ENCODE assay signal across 8 cellular contexts in the genomic region with DNA sequence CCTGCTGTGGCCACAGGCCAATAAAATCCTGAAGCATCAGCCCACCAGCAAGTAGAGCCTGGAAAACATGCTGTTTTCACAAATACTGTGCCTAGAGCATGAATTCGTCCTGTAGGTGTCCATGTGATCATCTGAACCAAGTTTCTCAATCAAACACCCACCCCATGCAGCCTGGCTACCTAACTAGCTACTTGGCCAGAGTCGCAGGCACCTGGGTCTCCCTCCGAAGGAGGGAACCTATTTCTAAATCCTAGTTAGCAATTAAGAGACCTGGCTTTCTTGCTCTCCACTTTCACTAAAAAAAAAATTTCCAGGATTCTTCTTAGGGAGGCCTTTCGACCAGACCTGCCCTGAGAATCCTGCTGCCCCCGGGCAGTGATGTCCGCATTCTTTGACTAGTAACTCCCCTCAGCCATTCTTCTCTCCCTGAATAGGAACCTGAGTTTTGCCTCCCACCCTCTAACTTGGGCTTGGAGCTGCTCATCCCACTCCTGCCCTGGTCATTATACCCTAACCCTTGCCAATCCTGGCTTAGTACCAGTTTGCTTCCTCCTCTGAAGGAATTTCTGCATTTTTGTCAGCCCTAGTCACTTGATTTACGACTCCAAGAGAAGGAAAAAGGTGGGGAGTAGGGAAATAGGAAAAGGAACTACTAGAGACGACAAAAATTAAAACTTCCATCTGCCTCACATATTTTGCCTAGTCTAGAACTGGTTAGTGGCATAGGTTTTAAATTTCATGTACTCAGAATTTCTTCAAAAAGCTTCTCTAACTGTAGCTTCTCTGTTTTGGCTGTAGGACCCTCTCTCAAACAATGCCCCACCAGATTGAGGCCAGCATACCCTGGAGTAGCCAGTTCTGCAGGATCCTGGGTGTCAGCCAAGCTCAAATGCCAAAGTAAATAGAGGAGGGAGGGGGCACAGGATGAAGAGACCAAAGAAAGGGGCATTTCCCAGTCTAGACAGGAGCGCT. TPM values are rescaled to one million over a fixed set of nuclear protein-coding genes. Genes with fewer than 3 reads are reported as not detected.
DNase-seq lines count a peak whose midpoint lies in the region; FAIRE-seq and TF ChIP-seq lines count a peak whose summit lies in the region.

No MANE protein-coding gene starts in this region.

- H2AFZ ChIP-seq in OCI-LY7 (ENCODE audit: low read length), result peak overlapping the region; percentile 70; the same call in 1 of the 2 replicates

- 66 to 78% methylated on average over 9 of the region's 9 CpGs for WGBS in sigmoid colon, 2 donors

- CTCF ChIA-PET in OCI-LY7 (lab: Charles Lee; ENCODE audit: unreplicated experiment), result interaction anchor here (0.8 to 2.5 kb wide), 3 partner anchors 15 to 30 kb away, joined by 3 to 8 read pairs (median 4); no protein-coding TSS in a partner anchor

- intact Hi-C loops in OCI-LY7 (cut with micrococcal nuclease; ENCODE audit: unreplicated experiment) (no loop called here), sigmoid colon (cut with DNase I) (no loop called here)

- peak; percentile 89 for FAIRE-seq in H54 (lab: Jason Lieb, UNC)

- POLR2A ChIA-PET in OCI-LY7 (lab: Charles Lee), result interaction anchor here (0.7 to 4.6 kb wide), 12 partner anchors 9 to 261 kb away, joined by 3 to 82 read pairs (median 7); no protein-coding TSS in a partner anchor

- DNase-seq in H54 (ENCODE audit: insufficient read length, low spot score), result peak; percentile 23
- no peak for DNase-seq in OCI-LY7 (ENCODE audit: low spot score)
- DNase-seq in glomerular visceral epithelial cell (ENCODE audit: extremely low spot score), result peak; percentile 53
- DNase-seq in sigmoid colon, result no peak
- DNase-seq in GM19240 (ENCODE audit: insufficient read length, low spot score), result no peak
- no peak for DNase-seq in MV-4-11 (lab: John Stamatoyannopoulos, UW)
- DNase-seq in UCSD-AML1 (lab: John Stamatoyannopoulos, UW; ENCODE audit: unreplicated experiment), result no peak
- DNase-seq in mesenteric fat pad (ENCODE audit: low spot score), result no peak

- H3K27ac ChIP-seq in OCI-LY7 (ENCODE audit: low read depth, low read length, poor library complexity, severe bottlenecking), result no peak overlapping the region
- H3K27ac ChIP-seq in sigmoid colon, result peak overlapping the region in 3 of 4 donors; percentile 66 to 79 (median 74)

- peaks cover 22% of the 10 kb centered on the region for H3K4me1 ChIP-seq in OCI-LY7 (ENCODE audit: insufficient read depth, low read length, poor library complexity, severe bottlenecking)
- peaks cover 0 to 53% (median 40%) of the 10 kb centered on the region in 4 donors for H3K4me1 ChIP-seq in sigmoid colon

- no peaks in the 10 kb centered on the region for H3K9me2 ChIP-seq in OCI-LY7 (ENCODE audit: insufficient read depth, low read length)

- TF ChIP-seq POLR2A in H54 (IDR thresholded peaks at IDR 0.05; ENCODE audit: low read depth, low read length), result no peak
- TF ChIP-seq POLR2A in sigmoid colon (IDR thresholded peaks at IDR 0.05), result no peak

- TF ChIP-seq CTCF in OCI-LY7 (conservative IDR thresholded peaks at IDR 0.05; ENCODE audit: low read length), result no peak
- no peak for TF ChIP-seq CTCF in sigmoid colon (IDR thresholded peaks at IDR 0.05)

- BruUV-seq in OCI-LY7 (replicated peaks; lab: Mats Ljungman, UMichigan), result no TSS peak

- TF ChIP-seq EP300 in sigmoid colon (IDR thresholded peaks at IDR 0.05), result no peak

- H3K79me2 ChIP-seq in OCI-LY7 (ENCODE audit: insufficient read depth, low read depth, low read length), result peaks cover 29% of the 10 kb centered on the region

- H3K9me3 ChIP-seq in OCI-LY7 (ENCODE audit: low read length) (no peaks in the 10 kb centered on the region), sigmoid colon (no peaks in the 10 kb centered on the region)

- H4K20me1 ChIP-seq in OCI-LY7 (ENCODE audit: insufficient read depth, low read length), result no peaks in the 10 kb centered on the region

- peak overlapping the region; percentile 58 for H3K4me2 ChIP-seq in OCI-LY7 (ENCODE audit: low read length)

- H3K36me3 ChIP-seq in OCI-LY7 (ENCODE audit: insufficient read depth, low read length), result no peaks in the 10 kb centered on the region
- H3K36me3 ChIP-seq in sigmoid colon, result no peaks in the 10 kb centered on the region

- H3K27me3 ChIP-seq in sigmoid colon, result no peaks in the 10 kb centered on the region

- H3K4me3 ChIP-seq in OCI-LY7 (ENCODE audit: low read depth, low read length, poor library complexity, severe bottlenecking) (no peak overlapping the region), sigmoid colon (no peak overlapping the region)

RNA-seq across cellular contexts. Expression of gene TANK, which starts 25.4 kb away (rescaled TPM):
- total RNA-seq in OCI-LY7 (2014; rRNA removed; shearing (Covaris generic)), result 43.4 and 52.6 TPM in 2 replicates
- total RNA-seq in OCI-LY7 (2022) (64.9 and 78.0 TPM in 2 replicates), sigmoid colon (10 to 100 TPM; 45.7 to 82.8 (median 71.0) TPM), mesenteric fat pad (77.3 TPM)
- polyA plus RNA-seq in sigmoid colon, result 10 to 100 TPM; 35.2 to 52.9 (median 41.4) TPM

Comparison
In these comparisons a context has a peak if more than half of its experiments do, and no peak if none do; other contexts are left out.
1. DNase-seq: peak in H54 (single experiment) and glomerular visceral epithelial cell (single experiment); none in OCI-LY7 (single experiment), sigmoid colon (single experiment), GM19240 (single experiment), MV-4-11 (single experiment), UCSD-AML1 (single experiment) and mesenteric fat pad (single experiment).